Comparison of ENCODE assay signal across 8 cellular contexts in genomic region chr6:26312501-26313390, GRCh38. TPM values are rescaled to one million over a fixed set of nuclear protein-coding genes. Genes with fewer than 3 reads are reported as not detected.
A peak's percentile ranks its signal among the peaks of the same experiment; 100 is the strongest.
DNase-seq lines count a peak whose midpoint lies in the region; ATAC-seq lines count a peak whose summit lies in the region.

No MANE protein-coding gene starts in this region.

- DNase-seq in ELF-1 (ENCODE audit: low read depth, low spot score): peak; percentile 94
- peak; percentile 85 for DNase-seq in NCI-H345 (lab: John Stamatoyannopoulos, UW)
- peak; percentile 76 for DNase-seq in activated CD4-positive, alpha-beta T cell treated with anti-CD3 and anti-CD28 coated beads for 1 hour
- peak; percentile 58 for DNase-seq in cerebellum (ENCODE audit: low spot score)
- peak; percentile 85 for DNase-seq in left lobe of liver (ENCODE audit: low spot score)
- peak; percentile 90 for DNase-seq in stimulated activated CD4-positive, alpha-beta T cell treated with anti-CD3 and anti-CD28 coated beads, Interleukin-1b, Interleukin-23, amount 100 ng/mL, for 48 hours

- peak; percentile 47 for ATAC-seq in HG02885 (IDR thresholded peaks at IDR 0.05; ENCODE audit: poor library complexity, unreplicated experiment)
- peak; percentile 88 for ATAC-seq in left lobe of liver
- ATAC-seq in HG03095 (IDR thresholded peaks at IDR 0.05; ENCODE audit: unreplicated experiment): no peak

RNA-seq across cellular contexts. Expression of gene BTN3A2, which starts 52.3 kb away (rescaled TPM):
- total RNA-seq in cerebellum: 2.4 TPM
- 19.3 TPM for total RNA-seq in left lobe of liver
